In the genomic region with DNA sequence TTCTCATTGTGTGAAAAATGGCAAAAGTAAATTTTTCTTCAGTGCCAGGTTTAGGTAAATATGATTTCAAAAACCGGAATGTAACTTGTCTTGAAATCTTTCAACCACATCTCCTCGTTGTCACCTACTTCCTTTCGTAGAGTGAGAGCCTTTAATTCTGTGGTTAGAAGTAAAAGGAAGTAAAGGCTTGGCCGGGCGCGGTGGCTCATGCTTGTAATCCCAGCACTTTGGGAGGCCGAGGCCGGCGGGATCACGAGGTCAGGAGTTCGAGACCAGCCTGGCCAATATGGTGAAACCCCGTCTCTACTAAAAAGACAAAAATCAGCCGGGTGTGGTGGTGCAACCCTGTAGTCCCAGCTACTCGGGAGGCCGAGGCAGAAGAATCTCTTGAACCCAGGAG, we compare ENCODE assay signal across 10 cellular contexts. TPM values are rescaled to one million over a fixed set of nuclear protein-coding genes. Genes with fewer than 3 reads are reported as not detected.
DNase-seq lines count a peak whose midpoint lies in the region; TF ChIP-seq lines count a peak whose summit lies in the region.
"Had no signal": no experiment of that assay in that cellular context is flagged by ENCODE, and none has a peak within 500 bp of the region (broad histone marks: within the 10 kb centered on the region; RNA-seq: fewer than 3 reads in every experiment).

No MANE protein-coding gene starts in this region.

- H3K36me3 Mint-ChIP-seq in CD8-positive, alpha-beta memory T cell, result peaks cover 0 to 32% (median 12%) of the 10 kb centered on the region in 3 donors

- no peak overlapping the region for H3K27ac ChIP-seq in CD8-positive, alpha-beta memory T cell (ENCODE audit: low read depth, low read length)
- no peak overlapping the region for H3K27ac ChIP-seq in coronary artery
- H3K27ac ChIP-seq: SK-N-MC had no signal

- H3K9ac ChIP-seq in Loucy (ENCODE audit: low read depth, low read length, poor library complexity, severe bottlenecking), result no peak overlapping the region

- H3K4me2 ChIP-seq in Loucy (ENCODE audit: low read depth, low read length, poor library complexity, severe bottlenecking), result peak overlapping the region; percentile 73

- CTCF ChIA-PET in CD8-positive, alpha-beta memory T cell (lab: Charles Lee), result no interaction called here

- no peaks in the 10 kb centered on the region for H3K9me3 ChIP-seq in CD8-positive, alpha-beta memory T cell (ENCODE audit: low read length)
- H3K9me3 ChIP-seq in Loucy (ENCODE audit: insufficient read depth, low read depth, low read length), result no peaks in the 10 kb centered on the region

- peaks cover 68 to 83% (median 83%) of the 10 kb centered on the region in 3 donors for H3K4me1 Mint-ChIP-seq in CD8-positive, alpha-beta memory T cell

- peak overlapping the region; percentile 10 for H3K4me3 ChIP-seq in CD8-positive, alpha-beta memory T cell (ENCODE audit: low read length)
- H3K4me3 ChIP-seq in Loucy (ENCODE audit: low read length, poor library complexity, severe bottlenecking), result peak overlapping the region; percentile 50
- no peak overlapping the region for H3K4me3 ChIP-seq in coronary artery
- H3K4me3 ChIP-seq: SK-N-MC had no signal

- H3F3A ChIP-seq in Loucy (ENCODE audit: low read depth), result peaks cover 5% of the 10 kb centered on the region

- no peaks in the 10 kb centered on the region for H3K27me3 ChIP-seq in CD8-positive, alpha-beta memory T cell (ENCODE audit: insufficient read depth, low read length, poor library complexity, severe bottlenecking)
- no peaks in the 10 kb centered on the region for H3K27me3 ChIP-seq in Loucy (ENCODE audit: insufficient read depth, low read length, poor library complexity, severe bottlenecking)

- peaks cover 0 to 1% of the 10 kb centered on the region in 2 donors for H3K27me3 Mint-ChIP-seq in CD8-positive, alpha-beta memory T cell

- no peak overlapping the region for H2AFZ ChIP-seq in Loucy (ENCODE audit: low read length)

- peaks cover 71% of the 10 kb centered on the region for H3K4me1 ChIP-seq in CD8-positive, alpha-beta memory T cell (ENCODE audit: insufficient read depth, low read length)
- peaks cover 46% of the 10 kb centered on the region for H3K4me1 ChIP-seq in Loucy (ENCODE audit: insufficient read depth, low read length, poor library complexity, severe bottlenecking)

- peaks cover 13% of the 10 kb centered on the region for H3K36me3 ChIP-seq in CD8-positive, alpha-beta memory T cell (ENCODE audit: insufficient read depth, low read length)
- H3K36me3 ChIP-seq in Loucy (ENCODE audit: insufficient read depth, low read length), result peaks cover 10% of the 10 kb centered on the region; the same call in 1 of the 2 replicates

- POLR2A ChIA-PET in CD8-positive, alpha-beta memory T cell (lab: Charles Lee), result interaction anchor here (0.5 kb wide), 1 partner anchor 11 kb away, joined by 7 read pairs; no protein-coding TSS in a partner anchor

- TF ChIP-seq CTCF in Loucy (conservative IDR thresholded peaks at IDR 0.05; ENCODE audit: low read length) (no peak), coronary artery (IDR thresholded peaks at IDR 0.05) (no peak)

- H3K9me3 Mint-ChIP-seq in CD8-positive, alpha-beta memory T cell, result no peaks in the 10 kb centered on the region

- no peaks in the 10 kb centered on the region for H3K79me2 ChIP-seq in Loucy (ENCODE audit: insufficient read depth, low read length)

- H3K27ac Mint-ChIP-seq in CD8-positive, alpha-beta memory T cell, result peak overlapping the region; percentile 73 to 95 (median 85)

- H4K20me1 ChIP-seq in Loucy (ENCODE audit: insufficient read depth, low read length, poor library complexity, severe bottlenecking), result peaks cover 15% of the 10 kb centered on the region

- H3K9me2 ChIP-seq in Loucy (replicated peaks; ENCODE audit: low read depth, low read length), result no peaks in the 10 kb centered on the region

- peak overlapping the region; percentile 20 to 85 (median 73) for H3K4me3 Mint-ChIP-seq in CD8-positive, alpha-beta memory T cell

- DNase-seq in CD8-positive, alpha-beta memory T cell, result peak in 4 of 5 donors; percentile 35 to 66 (median 58)
- DNase-seq in activated CD4-positive, alpha-beta T cell treated with anti-CD3 and anti-CD28 coated beads, Interleukin-2, amount 50 U/mL, for 48 hours, result peak; percentile 48 to 57
- peak; percentile 39 for DNase-seq in myocyte (ENCODE audit: low read depth)
- no peak for DNase-seq in coronary artery (ENCODE audit: low spot score)
- no peak for DNase-seq in DMS 273 treated with DMSO at 0.1 percent for 48 hours (lab: John Stamatoyannopoulos, UW)
- no peak for DNase-seq in epidermal melanocyte (ENCODE audit: insufficient read length, low spot score)
- DNase-seq in dermis blood vessel endothelial cell, result no peak
- DNase-seq: islet precursor cell had no signal

RNA-seq across cellular contexts. Expression of gene SGSM3, which starts 29.8 kb away (rescaled TPM):
- total RNA-seq in CD8-positive, alpha-beta memory T cell, result 10 to 100 TPM; 40.0 to 42.2 TPM
- 50.4 TPM for polyA plus RNA-seq in CD8-positive, alpha-beta memory T cell
- total RNA-seq in myocyte (142 and 170 TPM in 2 replicates), dermis blood vessel endothelial cell (50.4 and 72.5 TPM in 2 replicates)
- polyA plus RNA-seq in myocyte (2012), result 94.5 TPM

RNA-seq across cellular contexts. Expression of gene ADSL, which starts 53.9 kb away (rescaled TPM):
- total RNA-seq in CD8-positive, alpha-beta memory T cell, result 100 to 1,000 TPM; 151 to 154 TPM
- polyA plus RNA-seq in CD8-positive, alpha-beta memory T cell, result 90.0 TPM
- 187 and 265 TPM in 2 replicates for total RNA-seq in myocyte
- 87.8 TPM for polyA plus RNA-seq in myocyte (2012)
- total RNA-seq in dermis blood vessel endothelial cell, result 158 and 217 TPM in 2 replicates

Comparison
In these comparisons a context has a peak if more than half of its experiments do, and no peak if none do; other contexts are left out.
1. DNase-seq: peak in CD8-positive, alpha-beta memory T cell (4 of 5), activated CD4-positive, alpha-beta T cell treated with anti-CD3 and anti-CD28 coated beads, Interleukin-2, amount 50 U/mL, for 48 hours (2 of 2) and myocyte (single experiment); none in coronary artery (single experiment), DMS 273 treated with DMSO at 0.1 percent for 48 hours (single experiment), epidermal melanocyte (single experiment) and dermis blood vessel endothelial cell (single experiment).